ENCODE assay signal across 8 cellular contexts in genomic region chrX:46572295-46572936, GRCh38. TPM values are rescaled to one million over a fixed set of nuclear protein-coding genes. Genes with fewer than 3 reads are reported as not detected.
A peak's percentile ranks its signal among the peaks of the same experiment; 100 is the strongest.
DNase-seq lines count a peak whose midpoint lies in the region; ATAC-seq, FAIRE-seq and TF ChIP-seq lines count a peak whose summit lies in the region.

No MANE protein-coding gene starts in this region.

- no peaks in the 10 kb centered on the region for H3K9me3 Mint-ChIP-seq in activated B cell treated with CpG ODN at 0.5 μM for 24 hours
- no peaks in the 10 kb centered on the region for H3K9me3 Mint-ChIP-seq in stimulated activated naive B cell treated with anti-CD40 and anti-IgM and Interleukin-4, amounts not matched to agents 10 μg/mL and 1 μg/mL and 100 μg/mL, for 72 hours

- WGBS in A549 (ENCODE audit: missing lambda C conversion rate) = 82% methylated on average over 5 of the region's 5 CpGs

- no peak for TF ChIP-seq RAD21 in A549 (conservative IDR thresholded peaks at IDR 0.05 in 1 of 2, IDR thresholded peaks at IDR 0.05 in 1 of 2)

- H3K4me1 ChIP-seq in A549 = peaks cover 40% of the 10 kb centered on the region

- intact Hi-C loops in activated B cell treated with CpG ODN at 0.5 μM for 24 hours (cut with micrococcal nuclease) = loop anchor here (1.0 to 5.0 kb wide), 7 partner anchors 10 to 395 kb away; partner anchors contain the start of genes SLC9A7 and ZNF674

- CTCF ChIA-PET in A549 (lab: Yijun Ruan, JAX) (interaction anchor here (0.6 to 2.0 kb wide), 18 partner anchors 9 to 223 kb away, joined by 3 to 11 read pairs (median 4); no protein-coding TSS in a partner anchor), activated B cell treated with CpG ODN at 0.5 μM for 24 hours (lab: Charles Lee) (interaction anchor here (1.0 to 1.9 kb wide), 5 partner anchors 10 to 224 kb away, joined by 3 to 15 read pairs (median 6); no protein-coding TSS in a partner anchor)

- H3K27ac Mint-ChIP-seq in activated B cell treated with CpG ODN at 0.5 μM for 24 hours = peak overlapping the region; percentile 91
- peak overlapping the region; percentile 89 for H3K27ac Mint-ChIP-seq in stimulated activated naive B cell treated with anti-CD40 and anti-IgM and Interleukin-4, amounts not matched to agents 10 μg/mL and 1 μg/mL and 100 μg/mL, for 72 hours

- TF ChIP-seq CTCF in A549 (IDR thresholded peaks at IDR 0.05) = no peak
- no peak for TF ChIP-seq CTCF in activated B cell treated with CpG ODN at 0.5 μM for 24 hours (IDR thresholded peaks at IDR 0.05)

- H3K27me3 Mint-ChIP-seq in activated B cell treated with CpG ODN at 0.5 μM for 24 hours = no peaks in the 10 kb centered on the region
- H3K27me3 Mint-ChIP-seq in stimulated activated naive B cell treated with anti-CD40 and anti-IgM and Interleukin-4, amounts not matched to agents 10 μg/mL and 1 μg/mL and 100 μg/mL, for 72 hours = peaks cover 0 to 7% of the 10 kb centered on the region in 2 donors

- POLR2A ChIA-PET in A549 (lab: Yijun Ruan, JAX) = no interaction called here
- POLR2A ChIA-PET in activated B cell treated with CpG ODN at 0.5 μM for 24 hours (lab: Charles Lee) = interaction anchor here (0.5 to 3.5 kb wide), 8 partner anchors 10 to 186 kb away, joined by 3 to 46 read pairs (median 6); no protein-coding TSS in a partner anchor

- H3K27ac ChIP-seq in A549 = peak overlapping the region; percentile 88 to 98; a peak in 5 of 6 replicates

- no peaks in the 10 kb centered on the region for H3K9me3 ChIP-seq in A549

- no peak for TF ChIP-seq POLR2A in A549 (IDR thresholded peaks at IDR 0.05; ENCODE audit: low read length)

- peak overlapping the region; percentile 85 for H3K4me3 Mint-ChIP-seq in activated B cell treated with CpG ODN at 0.5 μM for 24 hours
- peak overlapping the region; percentile 59 to 88 for H3K4me3 Mint-ChIP-seq in stimulated activated naive B cell treated with anti-CD40 and anti-IgM and Interleukin-4, amounts not matched to agents 10 μg/mL and 1 μg/mL and 100 μg/mL, for 72 hours

- in situ Hi-C loops in ACHN (cut with HindIII; ENCODE audit: low pct_ligation_motif_present, low pct_unique_long_range_greater_than_20kb, low sequenced_read_pairs) = no loop called here

- peak in 1 of 2 experiments; percentile 25 for DNase-seq in A549 (ENCODE audit: low read depth in 1 of 2, low spot score in 1 of 2)
- DNase-seq in activated B cell treated with CpG ODN at 0.5 μM for 24 hours = no peak
- DNase-seq in stimulated activated naive B cell treated with anti-CD40 and anti-IgM and Interleukin-4, amounts not matched to agents 10 μg/mL and 1 μg/mL and 100 μg/mL, for 72 hours = peak; percentile 10
- no peak for DNase-seq in NCI-H2227 (lab: John Stamatoyannopoulos, UW; ENCODE audit: unreplicated experiment)
- no peak for DNase-seq in ACHN
- no peak for DNase-seq in NCI-H2029 treated with DMSO at 0.1 percent for 48 hours (lab: John Stamatoyannopoulos, UW)

- peak; percentile 94 for FAIRE-seq in A549 (lab: Jason Lieb, UNC)

- ATAC-seq in A549 (no peak), GM18858 (IDR thresholded peaks at IDR 0.05; ENCODE audit: unreplicated experiment) (peak; percentile 42), HG03135 (IDR thresholded peaks at IDR 0.05; ENCODE audit: unreplicated experiment) (peak; percentile 46), activated B cell treated with CpG ODN at 0.5 μM for 24 hours (ENCODE audit: low read depth) (peak; percentile 46)
- peak; percentile 48 to 60 for ATAC-seq in stimulated activated naive B cell treated with anti-CD40 and anti-IgM and Interleukin-4, amounts not matched to agents 10 μg/mL and 1 μg/mL and 100 μg/mL, for 72 hours (replicated peaks)

- no peak overlapping the region for H3K4me3 ChIP-seq in A549

- peaks cover 45% of the 10 kb centered on the region for H3K4me1 Mint-ChIP-seq in activated B cell treated with CpG ODN at 0.5 μM for 24 hours
- H3K4me1 Mint-ChIP-seq in stimulated activated naive B cell treated with anti-CD40 and anti-IgM and Interleukin-4, amounts not matched to agents 10 μg/mL and 1 μg/mL and 100 μg/mL, for 72 hours = peaks cover 28 to 50% of the 10 kb centered on the region in 2 donors

- peaks cover 10% of the 10 kb centered on the region for H3K36me3 Mint-ChIP-seq in activated B cell treated with CpG ODN at 0.5 μM for 24 hours (ENCODE audit: low read depth)
- H3K36me3 Mint-ChIP-seq in stimulated activated naive B cell treated with anti-CD40 and anti-IgM and Interleukin-4, amounts not matched to agents 10 μg/mL and 1 μg/mL and 100 μg/mL, for 72 hours = no peaks in the 10 kb centered on the region

- no peak for TF ChIP-seq EP300 in A549 (IDR thresholded peaks at IDR 0.05)

- H3K4me2 ChIP-seq in A549 = peak overlapping the region; percentile 71

TF ChIP-seq in A549, 52 proteins besides CTCF, POLR2A, EP300 and RAD21 (continues in another document):
- TF ChIP-seq FOSB (CRISPR knock-in tag; IDR thresholded peaks at IDR 0.05) (no peak), FOSL2 (IDR thresholded peaks at IDR 0.05) (no peak), FOSL2 (CRISPR knock-in tag; IDR thresholded peaks at IDR 0.05) (no peak), ATOH8 (CRISPR knock-in tag; IDR thresholded peaks at IDR 0.05; ENCODE audit: low read depth) (no peak), E2F6 (IDR thresholded peaks at IDR 0.05; ENCODE audit: borderline replicate concordance, low read depth) (no peak), CBX8 (IDR thresholded peaks at IDR 0.05) (no peak), RFX5 (IDR thresholded peaks at IDR 0.05) (no peak), HMGXB4 (CRISPR knock-in tag; IDR thresholded peaks at IDR 0.05; ENCODE audit: borderline replicate concordance) (no peak), KDM1A (IDR thresholded peaks at IDR 0.05; ENCODE audit: low read depth) (no peak), ELK1 (IDR thresholded peaks at IDR 0.05; ENCODE audit: low read depth, low read length) (no peak), FOXS1 (CRISPR knock-in tag; IDR thresholded peaks at IDR 0.05) (no peak), CHD2 (IDR thresholded peaks at IDR 0.05; ENCODE audit: low read length, partially characterized antibody) (no peak), NPAS2 (CRISPR knock-in tag; IDR thresholded peaks at IDR 0.05; ENCODE audit: borderline replicate concordance) (no peak), JUNB (IDR thresholded peaks at IDR 0.05) (no peak)

RNA-seq across cellular contexts. Expression of gene CHST7, which starts 1.1 kb away (rescaled TPM):
- polyA plus RNA-seq in A549 (2011; rRNA removed) (6.3 and 6.5 TPM in 2 replicates), A549 (2017; fragmentation: RNase III; extraction: RNeasy Plus Mini Kit Qiagen cat#74134 plus additional on column Dnase treatment) (15.3 to 20.8 TPM (median 18.8 TPM) in 3 replicates)
- 9.9 and 17.3 TPM in 2 replicates for polyA plus RNA-seq in A549 (2012; cell fraction: cytosol; rRNA removed)
- 14.0 and 24.6 TPM in 2 replicates for polyA plus RNA-seq in A549 (2012; cell fraction: nucleus; rRNA removed)
- 2.7 and 3.9 TPM in 2 replicates for polyA minus RNA-seq in A549 (2011; rRNA and poly(A)+ RNA removed)
- total RNA-seq in activated B cell treated with CpG ODN at 0.5 μM for 24 hours = 6.3 and 7.5 TPM in 2 replicates

RNA-seq across cellular contexts. Expression of gene ZNF674, which starts 27.2 kb away (rescaled TPM):
- polyA plus RNA-seq in A549 (2011; rRNA removed) (6.3 and 6.9 TPM in 2 replicates), A549 (2017; fragmentation: RNase III; extraction: RNeasy Plus Mini Kit Qiagen cat#74134 plus additional on column Dnase treatment) (2.2 to 3.1 TPM (median 2.6 TPM) in 3 replicates)
- polyA plus RNA-seq in A549 (2012; cell fraction: cytosol; rRNA removed) = 1.7 and 2.1 TPM in 2 replicates
- polyA plus RNA-seq in A549 (2012; cell fraction: nucleus; rRNA removed) = 2.0 and 2.9 TPM in 2 replicates
- 19.5 and 28.6 TPM in 2 replicates for polyA minus RNA-seq in A549 (2011; rRNA and poly(A)+ RNA removed)
- total RNA-seq in activated B cell treated with CpG ODN at 0.5 μM for 24 hours = 1.6 and 2.3 TPM in 2 replicates

Comparison
In these comparisons a context has a peak if more than half of its experiments do, and no peak if none do; other contexts are left out.
1. ATAC-seq: peak in GM18858 (single experiment), HG03135 (single experiment), activated B cell treated with CpG ODN at 0.5 μM for 24 hours (single experiment) and stimulated activated naive B cell treated with anti-CD40 and anti-IgM and Interleukin-4, amounts not matched to agents 10 μg/mL and 1 μg/mL and 100 μg/mL, for 72 hours (2 of 2); none in A549 (0 of 2).